In the genomic region with DNA sequence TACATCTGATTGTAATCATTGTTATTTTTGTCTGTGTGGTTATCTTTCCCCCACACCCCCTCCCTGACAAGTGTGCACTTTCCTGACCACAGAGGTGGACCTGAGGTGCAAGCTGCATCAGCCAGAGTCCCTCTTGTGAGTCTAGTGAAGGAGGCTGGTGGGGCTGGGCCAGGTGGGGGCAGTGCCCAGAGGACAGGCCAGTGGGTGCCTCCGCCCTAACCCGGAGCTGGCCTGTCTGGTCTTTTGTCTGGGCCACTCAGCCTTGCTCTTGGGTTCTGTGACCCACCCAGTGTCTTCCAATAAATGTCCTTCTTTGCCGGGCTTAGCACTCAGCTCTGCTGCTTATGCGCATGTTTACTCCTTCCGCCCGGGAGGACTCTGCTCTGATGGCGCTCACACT, we compare ENCODE assay signal across 25 cellular contexts.
"Had no signal": no experiment of that assay in that cellular context is flagged by ENCODE, and none has a peak within 500 bp of the region (broad histone marks: within the 10 kb centered on the region; RNA-seq: fewer than 3 reads in every experiment).

No MANE protein-coding gene starts in this region.

- H3K9me3 Mint-ChIP-seq: natural killer cell treated with Interleukin-12 subunit alpha and Interleukin-12 subunit beta and Interleukin-15 and Interleukin-18, amount 100 ng/mL, for 72 hours; stimulated activated effector memory CD8-positive, alpha-beta T cell treated with anti-CD3 and anti-CD28 coated beads, Interleukin-12 subunit alpha, Interleukin-12 subunit beta, amount 100 ng/mL, for 72 hours had no signal

- H3K27ac Mint-ChIP-seq: natural killer cell treated with Interleukin-12 subunit alpha and Interleukin-12 subunit beta and Interleukin-15 and Interleukin-18, amount 100 ng/mL, for 72 hours; progenitor cell of endocrine pancreas; stimulated activated effector memory CD8-positive, alpha-beta T cell treated with anti-CD3 and anti-CD28 coated beads, Interleukin-12 subunit alpha, Interleukin-12 subunit beta, amount 100 ng/mL, for 72 hours had no signal

- H3K4me1 ChIP-seq: left lung, spleen, upper lobe of right lung had no signal

- H3K4me1 Mint-ChIP-seq: naive thymus-derived CD4-positive, alpha-beta T cell; stimulated activated effector memory CD8-positive, alpha-beta T cell treated with anti-CD3 and anti-CD28 coated beads, Interleukin-12 subunit alpha, Interleukin-12 subunit beta, amount 100 ng/mL, for 72 hours had no signal

- H3K36me3 Mint-ChIP-seq: naive thymus-derived CD4-positive, alpha-beta T cell; natural killer cell treated with Interleukin-12 subunit alpha and Interleukin-12 subunit beta and Interleukin-15 and Interleukin-18, amount 100 ng/mL, for 72 hours; stimulated activated effector memory CD8-positive, alpha-beta T cell treated with anti-CD3 and anti-CD28 coated beads, Interleukin-12 subunit alpha, Interleukin-12 subunit beta, amount 100 ng/mL, for 72 hours had no signal

- H3K4me3 Mint-ChIP-seq: naive thymus-derived CD4-positive, alpha-beta T cell; natural killer cell treated with Interleukin-12 subunit alpha and Interleukin-12 subunit beta and Interleukin-15 and Interleukin-18, amount 100 ng/mL, for 72 hours; stimulated activated effector memory CD8-positive, alpha-beta T cell treated with anti-CD3 and anti-CD28 coated beads, Interleukin-12 subunit alpha, Interleukin-12 subunit beta, amount 100 ng/mL, for 72 hours had no signal

- H3K4me3 ChIP-seq: left lung, lung, mucosa of descending colon, ovary, spleen, stomach, thoracic aorta, tibial artery, upper lobe of right lung had no signal

- H3K27me3 Mint-ChIP-seq: progenitor cell of endocrine pancreas had no signal

- ATAC-seq: left colon; left lung; mucosa of descending colon; naive thymus-derived CD4-positive, alpha-beta T cell; natural killer cell treated with Interleukin-12 subunit alpha and Interleukin-12 subunit beta and Interleukin-15 and Interleukin-18, amount 100 ng/mL, for 72 hours; right cardiac atrium; sciatic nerve; stimulated activated effector memory CD8-positive, alpha-beta T cell treated with anti-CD3 and anti-CD28 coated beads, Interleukin-12 subunit alpha, Interleukin-12 subunit beta, amount 100 ng/mL, for 72 hours; upper lobe of right lung had no signal

- H3K36me3 ChIP-seq: left lung, ovary, spleen, stomach, thoracic aorta, tibial artery, upper lobe of right lung had no signal

- H3K27ac ChIP-seq: left lung, ovary, spleen, stomach, thoracic aorta, tibial artery, upper lobe of right lung had no signal

- DNase-seq: hippocampal formation; kidney glomerular epithelial cell; left colon; mesendoderm; midbrain; naive thymus-derived CD4-positive, alpha-beta T cell; retina; right cardiac atrium; small intestine; spleen; stimulated activated CD4-positive, alpha-beta T cell treated with anti-CD3 and anti-CD28 coated beads, Interleukin-4, amount 100 ng/mL, for 24 hours; stimulated activated naive CD4-positive, alpha-beta T cell; stomach; trophoblast cell; upper lobe of right lung had no signal

- H3K9me3 ChIP-seq: left lung, mucosa of descending colon, ovary, spleen, stomach, thoracic aorta, tibial artery, upper lobe of right lung had no signal

- H3K27me3 ChIP-seq: ovary had no signal
